12 cellular contexts compared by ENCODE assay signal in the genomic region with DNA sequence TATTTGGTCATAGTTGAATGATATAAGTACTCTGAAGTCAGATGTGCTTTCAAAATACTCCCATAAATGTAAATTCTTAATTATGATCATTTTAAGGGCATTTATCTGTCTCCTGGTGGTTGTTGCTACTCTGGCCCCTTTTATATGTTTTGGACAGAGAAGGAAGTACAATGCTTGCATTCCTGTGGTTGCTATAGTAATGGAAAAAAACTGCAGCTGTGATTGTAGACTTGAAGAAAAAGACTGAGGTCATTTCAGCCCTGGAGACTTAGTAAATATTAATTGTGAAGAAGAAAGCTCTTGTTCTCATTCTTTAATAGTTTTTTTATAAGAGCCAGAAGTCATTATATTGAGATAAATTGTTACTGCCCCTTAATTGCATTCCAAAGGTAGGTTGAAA.
DNase-seq lines count a peak whose midpoint lies in the region; TF ChIP-seq lines count a peak whose summit lies in the region.
"Had no signal": no experiment of that assay in that cellular context is flagged by ENCODE, and none has a peak within 500 bp of the region (broad histone marks: within the 10 kb centered on the region; RNA-seq: fewer than 3 reads in every experiment).

No MANE protein-coding gene starts in this region.

- no peak overlapping the region for H3K4me3 Mint-ChIP-seq in neural progenitor cell
- H3K4me3 Mint-ChIP-seq: CD4-positive, alpha-beta memory T cell had no signal

- H3K4me2 ChIP-seq in MM.1S (ENCODE audit: low read depth, low read length), result no peak overlapping the region
- no peak overlapping the region for H3K4me2 ChIP-seq in neural progenitor cell

- H2AFZ ChIP-seq in MM.1S (ENCODE audit: low read length), result no peak overlapping the region
- H2AFZ ChIP-seq in neural progenitor cell (replicated peaks), result no peak overlapping the region

- H3K36me3 ChIP-seq in MM.1S (replicated peaks; ENCODE audit: insufficient read depth, low read length) (no peaks in the 10 kb centered on the region), neural progenitor cell (no peaks in the 10 kb centered on the region), testis (ENCODE audit: low read depth, missing control alignments) (no peaks in the 10 kb centered on the region)

- H3K27me3 ChIP-seq in MM.1S (replicated peaks; ENCODE audit: insufficient read depth, low read length), result no peaks in the 10 kb centered on the region
- H3K27me3 ChIP-seq in neural progenitor cell, result no peaks in the 10 kb centered on the region
- H3K27me3 ChIP-seq in testis, result no peaks in the 10 kb centered on the region

- H3K79me2 ChIP-seq in MM.1S (ENCODE audit: low read length) (no peaks in the 10 kb centered on the region), neural progenitor cell (ENCODE audit: low read depth) (no peaks in the 10 kb centered on the region)

- H3K27ac ChIP-seq in MM.1S (ENCODE audit: low read length) (no peak overlapping the region), neural progenitor cell (no peak overlapping the region), testis (no peak overlapping the region)

- TF ChIP-seq POLR2A in testis (IDR thresholded peaks at IDR 0.05), result no peak

- H3K9ac ChIP-seq in MM.1S (ENCODE audit: low read length) (no peak overlapping the region), neural progenitor cell (no peak overlapping the region)

- peak overlapping the region; percentile 92 for H3K27ac Mint-ChIP-seq in neural progenitor cell
- H3K27ac Mint-ChIP-seq: CD4-positive, alpha-beta memory T cell had no signal

- H3K4me1 Mint-ChIP-seq in neural progenitor cell, result peaks cover 14% of the 10 kb centered on the region
- H3K4me1 Mint-ChIP-seq: CD4-positive, alpha-beta memory T cell had no signal

- DNase-seq in AG20443 (ENCODE audit: low spot score) (peak; percentile 65), MM.1S (peak; percentile 31), dedifferentiated amniotic fluid mesenchymal stem cell (ENCODE audit: extremely low spot score) (peak; percentile 84), neural progenitor cell (ENCODE audit: low spot score) (peak; percentile 17), testis (no peak), SHP77 (lab: John Stamatoyannopoulos, UW) (no peak), DMS114 treated with DMSO at 0.1 percent for 48 hours (lab: John Stamatoyannopoulos, UW; ENCODE audit: unreplicated experiment) (no peak), hippocampal formation (lab: John Stamatoyannopoulos, UW) (no peak)
- DNase-seq: activated CD4-positive, alpha-beta T cell treated with anti-CD3 and anti-CD28 coated beads, Interleukin-2, amount 50 U/mL, for 48 hours; activated effector memory CD4-positive, alpha-beta T cell treated with anti-CD3 and anti-CD28 coated beads, Interleukin-2, amount 50 U/mL, for 16 hours; CD4-positive, alpha-beta memory T cell; NCI-H1417 had no signal

- peaks cover 16% of the 10 kb centered on the region for H3K9me3 Mint-ChIP-seq in neural progenitor cell

- H3K4me1 ChIP-seq in MM.1S (ENCODE audit: low read length) (no peaks in the 10 kb centered on the region), neural progenitor cell (no peaks in the 10 kb centered on the region), testis (no peaks in the 10 kb centered on the region)

- H3K9me3 ChIP-seq in MM.1S (replicated peaks; ENCODE audit: insufficient read depth, low read length) (no peaks in the 10 kb centered on the region), neural progenitor cell (ENCODE audit: low read depth) (no peaks in the 10 kb centered on the region), testis (no peaks in the 10 kb centered on the region)

- H3K9me2 ChIP-seq in MM.1S (replicated peaks; ENCODE audit: insufficient read depth, low read length), result no peaks in the 10 kb centered on the region

- H3K27me3 Mint-ChIP-seq in neural progenitor cell (ENCODE audit: insufficient read depth, low read depth), result no peaks in the 10 kb centered on the region
- H3K27me3 Mint-ChIP-seq: CD4-positive, alpha-beta memory T cell had no signal

- intact Hi-C loops in testis (cut with DNase I; ENCODE audit: low total_unique reads), result no loop called here

- no peak for TF ChIP-seq CTCF in MM.1S (IDR thresholded peaks at IDR 0.05; ENCODE audit: low read length)
- no peak for TF ChIP-seq CTCF in neural progenitor cell (IDR thresholded peaks at IDR 0.05)
- no peak for TF ChIP-seq CTCF in testis (IDR thresholded peaks at IDR 0.05)

- H4K20me1 ChIP-seq in MM.1S (ENCODE audit: insufficient read depth, low read length) (no peaks in the 10 kb centered on the region), neural progenitor cell (ENCODE audit: low read depth) (no peaks in the 10 kb centered on the region)

- no peaks in the 10 kb centered on the region for H3K36me3 Mint-ChIP-seq in neural progenitor cell
- H3K36me3 Mint-ChIP-seq: CD4-positive, alpha-beta memory T cell had no signal

- H3F3A ChIP-seq in MM.1S (ENCODE audit: insufficient read depth, low read length), result no peaks in the 10 kb centered on the region
- H3F3A ChIP-seq in neural progenitor cell (ENCODE audit: low read depth), result no peaks in the 10 kb centered on the region

- H3K4me3 ChIP-seq in MM.1S (ENCODE audit: low read length) (no peak overlapping the region), neural progenitor cell (no peak overlapping the region), testis (no peak overlapping the region)

Comparison
In these comparisons a context has a peak if more than half of its experiments do, and no peak if none do; other contexts are left out.
1. DNase-seq: peak in AG20443 (single experiment), MM.1S (single experiment), dedifferentiated amniotic fluid mesenchymal stem cell (single experiment) and neural progenitor cell (single experiment); none in testis (single experiment), SHP77 (0 of 2), DMS114 treated with DMSO at 0.1 percent for 48 hours (single experiment) and hippocampal formation (0 of 2).